33 cellular contexts compared by ENCODE assay signal in genomic region chr19:42516771-42517170, GRCh38. TPM values are rescaled to one million over a fixed set of nuclear protein-coding genes. Genes with fewer than 3 reads are reported as not detected.
"Had no signal": no experiment of that assay in that cellular context is flagged by ENCODE, and none has a peak within 500 bp of the region (broad histone marks: within the 10 kb centered on the region; RNA-seq: fewer than 3 reads in every experiment).

No MANE protein-coding gene starts in this region.

- H3K27me3 Mint-ChIP-seq: naive thymus-derived CD8-positive, alpha-beta T cell; natural killer cell treated with Interleukin-12 subunit alpha and Interleukin-12 subunit beta and Interleukin-15 and Interleukin-18, amount 100 ng/mL, for 72 hours; progenitor cell of endocrine pancreas; stimulated activated memory B cell treated with anti-CD40 and anti-IgM and Interleukin-4, amounts not matched to agents 10 μg/mL and 1 μg/mL and 100 μg/mL, for 72 hours; stimulated activated naive CD8-positive, alpha-beta T cell treated with anti-CD3 and anti-CD28 coated beads, Interleukin-15, amount 100 ng/mL, for 72 hours; type B pancreatic cell had no signal

- ATAC-seq: naive thymus-derived CD8-positive, alpha-beta T cell; natural killer cell treated with Interleukin-12 subunit alpha and Interleukin-12 subunit beta and Interleukin-15 and Interleukin-18, amount 100 ng/mL, for 72 hours; psoas muscle; right cardiac atrium; sciatic nerve; stimulated activated memory B cell treated with anti-CD40 and anti-IgM and Interleukin-4, amounts not matched to agents 10 μg/mL and 1 μg/mL and 100 μg/mL, for 72 hours; stimulated activated naive CD8-positive, alpha-beta T cell treated with anti-CD3 and anti-CD28 coated beads, Interleukin-15, amount 100 ng/mL, for 72 hours; stimulated activated naive CD8-positive, alpha-beta T cell treated with anti-CD3 and anti-CD28 coated beads, Interleukin-15, Interleukin-2, amounts not matched to agents 100 U/mL and 50 U/mL, for 24 hours; upper lobe of right lung had no signal

- H3K9me3 ChIP-seq: ovary, suprapubic skin, testis, tibial artery, upper lobe of right lung had no signal

- H3K4me2 ChIP-seq: smooth muscle cell had no signal

- H3K4me1 ChIP-seq: parathyroid adenoma, psoas muscle, suprapubic skin, testis, tibial artery, transverse colon, upper lobe of right lung, uterus had no signal

- H3K36me3 ChIP-seq: ovary, suprapubic skin, upper lobe of right lung, uterus had no signal

- H3K36me3 Mint-ChIP-seq: natural killer cell treated with Interleukin-12 subunit alpha and Interleukin-12 subunit beta and Interleukin-15 and Interleukin-18, amount 100 ng/mL, for 72 hours; type B pancreatic cell had no signal

- H3K27me3 ChIP-seq: ovary, spleen, suprapubic skin, testis, tibial artery, transverse colon, upper lobe of right lung, uterus had no signal

- H3K9ac ChIP-seq: parathyroid adenoma had no signal

- H3K9me3 Mint-ChIP-seq: naive thymus-derived CD8-positive, alpha-beta T cell; natural killer cell treated with Interleukin-12 subunit alpha and Interleukin-12 subunit beta and Interleukin-15 and Interleukin-18, amount 100 ng/mL, for 72 hours; neural crest cell; stimulated activated memory B cell treated with anti-CD40 and anti-IgM and Interleukin-4, amounts not matched to agents 10 μg/mL and 1 μg/mL and 100 μg/mL, for 72 hours; type B pancreatic cell had no signal

- H3K79me2 ChIP-seq: parathyroid adenoma had no signal

- H3K4me3 ChIP-seq: ovary, psoas muscle, skin epidermis, smooth muscle cell, spleen, suprapubic skin, testis, tibial artery, transverse colon, upper lobe of right lung, uterus had no signal

- H3K27ac ChIP-seq: ovary, parathyroid adenoma, psoas muscle, skin epidermis, spleen, suprapubic skin, testis, tibial artery, transverse colon, upper lobe of right lung, uterus had no signal

- H2AFZ ChIP-seq: parathyroid adenoma had no signal

- H3K4me1 Mint-ChIP-seq: neural crest cell had no signal

- H3K27ac Mint-ChIP-seq: naive thymus-derived CD8-positive, alpha-beta T cell; natural killer cell treated with Interleukin-12 subunit alpha and Interleukin-12 subunit beta and Interleukin-15 and Interleukin-18, amount 100 ng/mL, for 72 hours; nephron progenitor cell; progenitor cell of endocrine pancreas; stimulated activated memory B cell treated with anti-CD40 and anti-IgM and Interleukin-4, amounts not matched to agents 10 μg/mL and 1 μg/mL and 100 μg/mL, for 72 hours; stimulated activated naive CD8-positive, alpha-beta T cell treated with anti-CD3 and anti-CD28 coated beads, Interleukin-15, amount 100 ng/mL, for 72 hours; type B pancreatic cell had no signal

- DNase-seq: naive thymus-derived CD8-positive, alpha-beta T cell; nephron progenitor cell; occipital lobe; ovary; posterior cingulate gyrus; psoas muscle; right cardiac atrium; spleen; stimulated activated CD4-positive, alpha-beta T cell treated with anti-CD3 and anti-CD28 coated beads, Interleukin-12 subunit alpha, Interleukin-12 subunit beta, amount 100 ng/mL, for 4 hours; stimulated activated CD4-positive, alpha-beta T cell treated with anti-CD3 and anti-CD28 coated beads, Interleukin-1b, Interleukin-23, amount 100 ng/mL, for 48 hours; stimulated activated CD4-positive, alpha-beta T cell treated with anti-CD3 and anti-CD28 coated beads, Interleukin-4, amount 100 ng/mL, for 1 hour; stimulated activated CD4-positive, alpha-beta T cell treated with anti-CD3 and anti-CD28 coated beads, Interleukin-4, amount 100 ng/mL, for 4 hours; stimulated activated CD8-positive, alpha-beta memory T cell treated with anti-CD3 and anti-CD28 coated beads, Interleukin-4, amount 100 ng/mL, for 48 hours; stimulated activated naive CD4-positive, alpha-beta T cell; stimulated activated naive CD8-positive, alpha-beta T cell treated with anti-CD3 and anti-CD28 coated beads, Interleukin-15, amount 100 ng/mL, for 72 hours; stimulated activated naive CD8-positive, alpha-beta T cell treated with anti-CD3 and anti-CD28 coated beads, Interleukin-15, Interleukin-2, amounts not matched to agents 100 U/mL and 50 U/mL, for 24 hours; substantia nigra; testis; tibial artery; transverse colon; upper lobe of right lung; uterus had no signal

- H3K4me3 Mint-ChIP-seq: naive thymus-derived CD8-positive, alpha-beta T cell; natural killer cell treated with Interleukin-12 subunit alpha and Interleukin-12 subunit beta and Interleukin-15 and Interleukin-18, amount 100 ng/mL, for 72 hours; nephron progenitor cell; neural crest cell; stimulated activated memory B cell treated with anti-CD40 and anti-IgM and Interleukin-4, amounts not matched to agents 10 μg/mL and 1 μg/mL and 100 μg/mL, for 72 hours; stimulated activated naive CD8-positive, alpha-beta T cell treated with anti-CD3 and anti-CD28 coated beads, Interleukin-15, amount 100 ng/mL, for 72 hours; type B pancreatic cell had no signal

RNA-seq across cellular contexts. Expression of gene CEACAM1, which starts 11.5 kb away (rescaled TPM):
- total RNA-seq: neural crest cell, occipital lobe, osteoblast had no signal
